Comparison of ENCODE assay signal across 8 cellular contexts in genomic region chr18:63317982-63318881, GRCh38. TPM values are rescaled to one million over a fixed set of nuclear protein-coding genes. Genes with fewer than 3 reads are reported as not detected.
DNase-seq lines count a peak whose midpoint lies in the region; ATAC-seq and TF ChIP-seq lines count a peak whose summit lies in the region.

No MANE protein-coding gene starts in this region.

- intact Hi-C loops in dorsolateral prefrontal cortex (cut with DNase I) = loop anchor here (2.0 to 5.0 kb wide), 3 partner anchors 49 to 81 kb away; partner anchors contain the start of gene KDSR (in 1 of the 2)

- POLR2A ChIA-PET in activated CD4-positive, alpha-beta T cell treated with anti-CD3 and anti-CD28 coated beads, Interleukin-2, amount 10 ng/mL, durations not matched to agents 7 days and 5 days (lab: Charles Lee) = interaction anchor here (0.6 kb wide), 1 partner anchor 194 kb away, joined by 3 read pairs; no protein-coding TSS in a partner anchor

- no peaks in the 10 kb centered on the region for H3K27me3 Mint-ChIP-seq in activated CD4-positive, alpha-beta T cell treated with anti-CD3 and anti-CD28 coated beads, Interleukin-2, amount 10 ng/mL, durations not matched to agents 7 days and 5 days

- H3K27ac Mint-ChIP-seq in activated CD4-positive, alpha-beta T cell treated with anti-CD3 and anti-CD28 coated beads, Interleukin-2, amount 10 ng/mL, durations not matched to agents 7 days and 5 days = peak overlapping the region; percentile 96

- peak overlapping the region; percentile 99 for H3K4me3 Mint-ChIP-seq in activated CD4-positive, alpha-beta T cell treated with anti-CD3 and anti-CD28 coated beads, Interleukin-2, amount 10 ng/mL, durations not matched to agents 7 days and 5 days

- in situ Hi-C loops in GM13977 (cut with MboI; ENCODE audit: low pct_unique_long_range_greater_than_20kb, low sequenced_read_pairs, unreplicated experiment) = loop anchor here (10.0 kb wide), 1 partner anchor 163 kb away; no protein-coding TSS in a partner anchor

- TF ChIP-seq CTCF in GM13977 (IDR thresholded peaks at IDR 0.05; ENCODE audit: extremely low read depth, insufficient read depth, missing control alignments) (peak; percentile 93), dorsolateral prefrontal cortex (IDR thresholded peaks at IDR 0.05 in 54 of 56, conservative IDR thresholded peaks at IDR 0.05 in 2 of 56; ENCODE audit: low read depth in 1 of 56, partially characterized antibody in 56 of 56) (peak in 55 of 56 donors; percentile 26 to 87 (median 68))

- H3K9me3 ChIP-seq in mesodermal cell (ENCODE audit: control insufficient read depth, low read length) = no peaks in the 10 kb centered on the region

- H3K4me1 Mint-ChIP-seq in activated CD4-positive, alpha-beta T cell treated with anti-CD3 and anti-CD28 coated beads, Interleukin-2, amount 10 ng/mL, durations not matched to agents 7 days and 5 days = peaks cover 47% of the 10 kb centered on the region

- peaks cover 7% of the 10 kb centered on the region for H3K4me1 ChIP-seq in mesodermal cell (ENCODE audit: control insufficient read depth, insufficient read depth, low read length, poor library complexity, severe bottlenecking)

- H3K36me3 ChIP-seq in mesodermal cell (ENCODE audit: control insufficient read depth, insufficient read depth, low read length) = no peaks in the 10 kb centered on the region

- CTCF ChIA-PET in activated CD4-positive, alpha-beta T cell treated with anti-CD3 and anti-CD28 coated beads, Interleukin-2, amount 10 ng/mL, durations not matched to agents 7 days and 5 days (lab: Charles Lee) = interaction anchor here (0.5 to 3.4 kb wide), 55 partner anchors 11 to 773 kb away, joined by 3 to 37 read pairs (median 4); partner anchors contain the start of gene KDSR

- no peaks in the 10 kb centered on the region for H3K9me3 Mint-ChIP-seq in activated CD4-positive, alpha-beta T cell treated with anti-CD3 and anti-CD28 coated beads, Interleukin-2, amount 10 ng/mL, durations not matched to agents 7 days and 5 days

- 9 to 10% methylated on average over 26 to 43 of the region's 65 CpGs for WGBS in mesodermal cell (ENCODE audit: insufficient coverage in 2 of 2), 2 experiments

- no peaks in the 10 kb centered on the region for H3K27me3 ChIP-seq in dorsolateral prefrontal cortex

- H3K27ac ChIP-seq in dorsolateral prefrontal cortex (peak overlapping the region in 57 of 59 donors; percentile 7 to 93 (median 82)), mesodermal cell (ENCODE audit: low read depth, low read length, severe bottlenecking) (no peak overlapping the region)

- H3K4me3 ChIP-seq in dorsolateral prefrontal cortex (peak overlapping the region; percentile 44 to 94 (median 82)), mesodermal cell (ENCODE audit: extremely low read depth, insufficient read depth, low read length, poor library complexity, severe bottlenecking) (peak overlapping the region; percentile 61)

- peak; percentile 34 for ATAC-seq in HG02610 (IDR thresholded peaks at IDR 0.05; ENCODE audit: unreplicated experiment)

- H3K36me3 Mint-ChIP-seq in activated CD4-positive, alpha-beta T cell treated with anti-CD3 and anti-CD28 coated beads, Interleukin-2, amount 10 ng/mL, durations not matched to agents 7 days and 5 days (ENCODE audit: low read depth) = peaks cover 55% of the 10 kb centered on the region

- DNase-seq in GM13977 (ENCODE audit: low spot score) (peak; percentile 79), NCI-H2029 treated with DMSO at 0.1 percent for 48 hours (lab: John Stamatoyannopoulos, UW) (peak; percentile 27), dorsolateral prefrontal cortex (peak in 9 of 10 donors; percentile 44 to 80 (median 64)), HuH-7.5 (ENCODE audit: low spot score) (no peak)
- DNase-seq in activated CD4-positive, alpha-beta T cell treated with anti-CD3 and anti-CD28 coated beads, Interleukin-2, amount 10 ng/mL, durations not matched to agents 7 days and 5 days = peak; percentile 88
- peak; percentile 75 to 80 for DNase-seq in stimulated activated CD8-positive, alpha-beta memory T cell treated with anti-CD3 and anti-CD28 coated beads, Interleukin-15, amount 100 ng/mL, for 48 hours (ENCODE audit: low read depth in 2 of 2)

RNA-seq across cellular contexts. Expression of gene BCL2, which starts 1.3 kb away (rescaled TPM):
- total RNA-seq in activated CD4-positive, alpha-beta T cell treated with anti-CD3 and anti-CD28 coated beads, Interleukin-2, amount 10 ng/mL, durations not matched to agents 7 days and 5 days = 100 to 1,000 TPM; 113 to 119 TPM
- total RNA-seq in dorsolateral prefrontal cortex = 10 to 100 TPM; 15.7 to 46.8 (median 25.1) TPM
- polyA plus RNA-seq in mesodermal cell (2013, experiment 1 of 2) = 3.8 TPM
- 2.5 TPM for polyA plus RNA-seq in mesodermal cell (2013, experiment 2 of 2)

RNA-seq across cellular contexts. Expression of gene KDSR, which starts 48.8 kb away (rescaled TPM):
- total RNA-seq in activated CD4-positive, alpha-beta T cell treated with anti-CD3 and anti-CD28 coated beads, Interleukin-2, amount 10 ng/mL, durations not matched to agents 7 days and 5 days = 10 to 100 TPM; 56.1 to 56.6 TPM
- total RNA-seq in dorsolateral prefrontal cortex = 100 to 1,000 TPM in 1 of 120 experiments, 10 to 100 TPM in 119; 43.2 to 111 (median 58.5) TPM
- polyA plus RNA-seq in mesodermal cell (2013, experiment 1 of 2) = 45.3 TPM
- 35.5 TPM for polyA plus RNA-seq in mesodermal cell (2013, experiment 2 of 2)
